Comparison of ENCODE assay signal across 7 cellular contexts in the genomic region with DNA sequence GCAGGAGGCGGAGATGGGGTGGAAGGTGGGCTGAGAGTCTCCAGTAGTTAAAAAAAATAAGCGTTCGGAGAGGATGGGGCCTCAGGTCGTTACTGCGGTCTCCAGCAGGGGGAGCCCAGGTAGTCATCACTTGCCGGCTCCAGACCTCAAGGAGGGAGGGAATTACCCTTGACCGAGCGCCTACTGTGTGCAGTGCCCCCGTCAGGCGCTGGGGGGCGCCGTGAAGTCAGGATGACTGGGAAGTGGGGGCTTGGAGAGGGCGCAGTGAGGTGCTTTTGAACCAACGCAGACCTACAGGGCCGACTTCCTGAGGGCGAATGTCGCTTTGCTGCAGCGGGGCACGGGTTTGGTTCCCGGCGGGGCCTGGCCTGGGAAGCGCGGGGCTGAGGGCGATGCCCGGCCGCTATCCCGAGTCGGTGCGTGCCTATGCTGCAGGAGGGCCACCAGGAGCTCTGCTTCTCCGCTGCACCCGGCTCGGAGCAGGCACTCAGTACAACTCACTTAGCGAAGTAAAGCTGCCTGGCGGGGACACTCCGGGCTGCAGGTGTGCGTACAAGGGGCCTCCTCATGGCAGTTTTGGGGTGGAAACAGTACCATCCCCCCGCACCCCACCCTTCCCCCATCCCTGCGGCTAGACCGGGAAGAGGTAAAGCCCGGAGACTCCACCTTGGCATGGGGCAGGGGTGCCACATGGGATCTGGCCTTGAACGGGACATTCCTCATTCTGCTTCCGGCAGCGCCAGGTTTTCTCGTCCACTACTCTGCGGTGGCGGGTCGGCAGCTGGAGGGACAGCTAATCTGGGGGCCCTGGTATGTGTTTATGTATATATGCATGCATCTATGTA.
DNase-seq lines count a peak whose midpoint lies in the region; FAIRE-seq and TF ChIP-seq lines count a peak whose summit lies in the region.

No MANE protein-coding gene starts in this region.

- H3K36me3 ChIP-seq in ascending aorta = no peaks in the 10 kb centered on the region

- H3K4me1 Mint-ChIP-seq in T-helper 2 cell treated with Interferon-gamma antibody and Interleukin-4, amounts not matched to agents 5 μg/mL and 100 μg/mL, for 36 hours (ENCODE audit: low read depth) = peaks cover 4% of the 10 kb centered on the region

- no peak for TF ChIP-seq POLR2A in GM12892 (IDR thresholded peaks at IDR 0.05; ENCODE audit: low read depth, low read length)

- peak; percentile 99 for TF ChIP-seq CTCF in HFF-Myc (IDR thresholded peaks at IDR 0.05; ENCODE audit: low read depth, low read length, missing control alignments)
- peak; percentile 31 to 59 (median 56) for TF ChIP-seq CTCF in ascending aorta (IDR thresholded peaks at IDR 0.05)

- intact Hi-C loops in ascending aorta (cut with DNase I) = no loop called here

- H3K9me3 ChIP-seq in ascending aorta = no peaks in the 10 kb centered on the region

- no peaks in the 10 kb centered on the region for H3K4me1 ChIP-seq in ascending aorta

- H3K4me3 ChIP-seq in HFF-Myc (replicated peaks; ENCODE audit: low read depth, low read length) = no peak overlapping the region
- no peak overlapping the region for H3K4me3 ChIP-seq in ascending aorta

- peak; percentile 92 for FAIRE-seq in GM12892 (lab: Jason Lieb, UNC)

- DNase-seq in GM12892 (ENCODE audit: insufficient read length) = peak; percentile 84
- DNase-seq in HFF-Myc (ENCODE audit: extremely low read depth, low read depth) = peak; percentile 59
- peak; percentile 92 for DNase-seq in NAMALWA (ENCODE audit: low spot score)
- DNase-seq in T-helper 2 cell treated with Interferon-gamma antibody and Interleukin-4, amounts not matched to agents 5 μg/mL and 100 μg/mL, for 36 hours (ENCODE audit: low spot score) = peak; percentile 74
- no peak for DNase-seq in ascending aorta (ENCODE audit: low spot score in 2 of 2)
- peak; percentile 90 for DNase-seq in iPS-NIHi11 (ENCODE audit: low spot score)
- peak; percentile 84 for DNase-seq in stimulated activated CD4-positive, alpha-beta T cell treated with anti-CD3 and anti-CD28 coated beads, Interleukin-1b, Interleukin-23, amount 100 ng/mL, for 48 hours

- no peaks in the 10 kb centered on the region for H3K9me3 Mint-ChIP-seq in T-helper 2 cell treated with Interferon-gamma antibody and Interleukin-4, amounts not matched to agents 5 μg/mL and 100 μg/mL, for 36 hours

- H3K27me3 ChIP-seq in ascending aorta = peaks cover 10% of the 10 kb centered on the region

- no peak overlapping the region for H3K27ac ChIP-seq in ascending aorta

- H3K27me3 Mint-ChIP-seq in T-helper 2 cell treated with Interferon-gamma antibody and Interleukin-4, amounts not matched to agents 5 μg/mL and 100 μg/mL, for 36 hours (ENCODE audit: low read depth) = peaks cover 82% of the 10 kb centered on the region

- no peak overlapping the region for H3K4me3 Mint-ChIP-seq in T-helper 2 cell treated with Interferon-gamma antibody and Interleukin-4, amounts not matched to agents 5 μg/mL and 100 μg/mL, for 36 hours

- H3K36me3 Mint-ChIP-seq in T-helper 2 cell treated with Interferon-gamma antibody and Interleukin-4, amounts not matched to agents 5 μg/mL and 100 μg/mL, for 36 hours (ENCODE audit: low read depth) = no peaks in the 10 kb centered on the region

- no peak overlapping the region for H3K27ac Mint-ChIP-seq in T-helper 2 cell treated with Interferon-gamma antibody and Interleukin-4, amounts not matched to agents 5 μg/mL and 100 μg/mL, for 36 hours

Comparison
In these comparisons a context has a peak if more than half of its experiments do, and no peak if none do; other contexts are left out.
1. DNase-seq: peak in GM12892 (single experiment), HFF-Myc (single experiment), NAMALWA (single experiment), T-helper 2 cell treated with Interferon-gamma antibody and Interleukin-4, amounts not matched to agents 5 μg/mL and 100 μg/mL, for 36 hours (single experiment), iPS-NIHi11 (single experiment) and stimulated activated CD4-positive, alpha-beta T cell treated with anti-CD3 and anti-CD28 coated beads, Interleukin-1b, Interleukin-23, amount 100 ng/mL, for 48 hours (single experiment); none in ascending aorta (0 of 2).